ENCODE assay signal across 1 cellular context in the genomic region with DNA sequence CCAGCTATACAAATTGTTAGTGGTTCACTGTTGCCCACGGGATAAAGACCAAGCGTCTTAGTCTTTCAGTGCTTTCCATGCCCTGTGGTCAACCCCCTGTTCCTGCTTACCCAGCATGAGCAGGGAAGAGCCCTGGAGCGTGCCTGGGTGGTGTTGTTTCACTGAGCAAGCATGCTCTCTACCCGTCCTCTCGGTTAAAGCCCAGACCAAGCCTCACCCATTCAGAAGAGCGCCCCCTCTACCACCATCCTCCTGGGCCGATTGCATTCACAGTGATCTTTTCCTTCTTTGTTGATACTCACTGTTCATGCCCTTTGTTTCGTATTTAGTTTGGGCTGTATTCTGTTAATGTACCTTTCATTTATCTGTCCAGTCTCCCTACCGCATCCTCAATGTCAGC.
TF ChIP-seq lines count a peak whose summit lies in the region.

No MANE protein-coding gene starts in this region.

TF ChIP-seq in GM23338, 12 proteins besides CTCF, POLR2A, EP300 and RAD21 (continued from another document):
- TF ChIP-seq, protein P1, sequence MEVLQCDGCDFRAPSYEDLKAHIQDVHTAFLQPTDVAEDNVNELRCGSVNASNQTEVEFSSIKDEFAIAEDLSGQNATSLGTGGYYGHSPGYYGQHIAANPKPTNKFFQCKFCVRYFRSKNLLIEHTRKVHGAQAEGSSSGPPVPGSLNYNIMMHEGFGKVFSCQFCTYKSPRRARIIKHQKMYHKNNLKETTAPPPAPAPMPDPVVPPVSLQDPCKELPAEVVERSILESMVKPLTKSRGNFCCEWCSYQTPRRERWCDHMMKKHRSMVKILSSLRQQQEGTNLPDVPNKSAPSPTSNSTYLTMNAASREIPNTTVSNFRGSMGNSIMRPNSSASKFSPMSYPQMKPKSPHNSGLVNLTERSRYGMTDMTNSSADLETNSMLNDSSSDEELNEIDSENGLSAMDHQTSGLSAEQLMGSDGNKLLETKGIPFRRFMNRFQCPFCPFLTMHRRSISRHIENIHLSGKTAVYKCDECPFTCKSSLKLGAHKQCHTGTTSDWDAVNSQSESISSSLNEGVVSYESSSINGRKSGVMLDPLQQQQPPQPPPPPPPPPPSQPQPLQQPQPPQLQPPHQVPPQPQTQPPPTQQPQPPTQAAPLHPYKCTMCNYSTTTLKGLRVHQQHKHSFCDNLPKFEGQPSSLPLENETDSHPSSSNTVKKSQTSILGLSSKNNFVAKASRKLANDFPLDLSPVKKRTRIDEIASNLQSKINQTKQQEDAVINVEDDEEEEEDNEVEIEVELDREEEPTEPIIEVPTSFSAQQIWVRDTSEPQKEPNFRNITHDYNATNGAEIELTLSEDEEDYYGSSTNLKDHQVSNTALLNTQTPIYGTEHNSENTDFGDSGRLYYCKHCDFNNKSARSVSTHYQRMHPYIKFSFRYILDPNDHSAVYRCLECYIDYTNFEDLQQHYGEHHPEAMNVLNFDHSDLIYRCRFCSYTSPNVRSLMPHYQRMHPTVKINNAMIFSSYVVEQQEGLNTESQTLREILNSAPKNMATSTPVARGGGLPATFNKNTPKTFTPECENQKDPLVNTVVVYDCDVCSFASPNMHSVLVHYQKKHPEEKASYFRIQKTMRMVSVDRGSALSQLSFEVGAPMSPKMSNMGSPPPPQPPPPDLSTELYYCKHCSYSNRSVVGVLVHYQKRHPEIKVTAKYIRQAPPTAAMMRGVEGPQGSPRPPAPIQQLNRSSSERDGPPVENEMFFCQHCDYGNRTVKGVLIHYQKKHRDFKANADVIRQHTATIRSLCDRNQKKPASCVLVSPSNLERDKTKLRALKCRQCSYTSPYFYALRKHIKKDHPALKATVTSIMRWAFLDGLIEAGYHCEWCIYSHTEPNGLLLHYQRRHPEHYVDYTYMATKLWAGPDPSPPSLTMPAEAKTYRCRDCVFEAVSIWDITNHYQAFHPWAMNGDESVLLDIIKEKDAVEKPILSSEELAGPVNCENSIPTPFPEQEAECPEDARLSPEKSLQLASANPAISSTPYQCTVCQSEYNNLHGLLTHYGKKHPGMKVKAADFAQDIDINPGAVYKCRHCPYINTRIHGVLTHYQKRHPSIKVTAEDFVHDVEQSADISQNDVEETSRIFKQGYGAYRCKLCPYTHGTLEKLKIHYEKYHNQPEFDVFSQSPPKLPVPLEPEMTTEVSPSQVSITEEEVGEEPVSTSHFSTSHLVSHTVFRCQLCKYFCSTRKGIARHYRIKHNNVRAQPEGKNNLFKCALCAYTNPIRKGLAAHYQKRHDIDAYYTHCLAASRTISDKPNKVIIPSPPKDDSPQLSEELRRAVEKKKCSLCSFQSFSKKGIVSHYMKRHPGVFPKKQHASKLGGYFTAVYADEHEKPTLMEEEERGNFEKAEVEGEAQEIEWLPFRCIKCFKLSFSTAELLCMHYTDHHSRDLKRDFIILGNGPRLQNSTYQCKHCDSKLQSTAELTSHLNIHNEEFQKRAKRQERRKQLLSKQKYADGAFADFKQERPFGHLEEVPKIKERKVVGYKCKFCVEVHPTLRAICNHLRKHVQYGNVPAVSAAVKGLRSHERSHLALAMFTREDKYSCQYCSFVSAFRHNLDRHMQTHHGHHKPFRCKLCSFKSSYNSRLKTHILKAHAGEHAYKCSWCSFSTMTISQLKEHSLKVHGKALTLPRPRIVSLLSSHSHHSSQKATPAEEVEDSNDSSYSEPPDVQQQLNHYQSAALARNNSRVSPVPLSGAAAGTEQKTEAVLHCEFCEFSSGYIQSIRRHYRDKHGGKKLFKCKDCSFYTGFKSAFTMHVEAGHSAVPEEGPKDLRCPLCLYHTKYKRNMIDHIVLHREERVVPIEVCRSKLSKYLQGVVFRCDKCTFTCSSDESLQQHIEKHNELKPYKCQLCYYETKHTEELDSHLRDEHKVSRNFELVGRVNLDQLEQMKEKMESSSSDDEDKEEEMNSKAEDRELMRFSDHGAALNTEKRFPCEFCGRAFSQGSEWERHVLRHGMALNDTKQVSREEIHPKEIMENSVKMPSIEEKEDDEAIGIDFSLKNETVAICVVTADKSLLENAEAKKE (CRISPR knock-in tag; IDR thresholded peaks at IDR 0.05), result no peak
- TF ChIP-seq CREB1 (CRISPR knock-in tag; IDR thresholded peaks at IDR 0.05; ENCODE audit: low read depth), result no peak
